10 cellular contexts compared by ENCODE assay signal in the genomic region with DNA sequence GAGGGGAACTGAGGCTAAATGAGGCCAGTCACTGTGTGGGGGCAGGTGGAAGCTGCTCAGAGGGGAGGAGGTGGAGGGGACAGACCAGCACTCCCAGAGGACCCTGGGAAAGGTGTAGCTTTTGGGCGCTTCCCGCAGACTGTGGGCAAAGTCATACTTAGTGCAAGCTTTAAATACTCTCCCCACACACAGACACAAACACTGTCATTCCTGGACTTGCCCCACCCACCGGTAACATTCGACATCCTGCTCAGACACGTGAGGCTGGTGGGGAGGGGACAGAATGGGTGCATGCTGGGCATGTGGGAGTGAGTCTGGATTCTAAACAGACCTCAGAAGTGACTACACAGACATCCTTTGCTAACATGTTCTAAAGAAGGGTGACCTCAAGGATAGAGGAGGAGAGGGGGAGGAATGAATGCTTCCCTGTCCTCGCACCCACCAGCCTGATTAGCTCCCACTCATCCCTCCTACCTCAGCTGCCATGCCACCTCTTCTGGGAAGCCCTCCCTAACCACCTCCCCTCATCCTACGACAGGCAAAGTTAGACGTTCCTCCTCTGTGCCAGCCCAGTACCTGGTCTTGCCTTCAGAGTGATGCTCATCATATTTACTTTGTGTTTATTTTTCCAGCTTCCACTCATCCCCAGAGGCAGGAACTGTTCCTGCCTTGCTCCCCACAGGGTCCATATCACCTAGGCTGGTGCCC. TPM values are rescaled to one million over a fixed set of nuclear protein-coding genes. Genes with fewer than 3 reads are reported as not detected.
DNase-seq lines count a peak whose midpoint lies in the region; ATAC-seq and TF ChIP-seq lines count a peak whose summit lies in the region.
"Had no signal": no experiment of that assay in that cellular context is flagged by ENCODE, and none has a peak within 500 bp of the region (broad histone marks: within the 10 kb centered on the region; RNA-seq: fewer than 3 reads in every experiment).

No MANE protein-coding gene starts in this region.

- H3K36me3 Mint-ChIP-seq in MCF 10A (ENCODE audit: insufficient read depth, unreplicated experiment) = no peaks in the 10 kb centered on the region

- H3K4me1 ChIP-seq in osteoblast (ENCODE audit: insufficient read depth, low read length) (peaks cover 36% of the 10 kb centered on the region), PC-3 (ENCODE audit: insufficient read depth, low read length) (no peaks in the 10 kb centered on the region)

- peak overlapping the region; percentile 23 for H3K27ac Mint-ChIP-seq in MCF 10A (ENCODE audit: low read depth, unreplicated experiment)

- H3K79me2 ChIP-seq in osteoblast (ENCODE audit: insufficient read depth, low read length) (no peaks in the 10 kb centered on the region), PC-3 (ENCODE audit: low read length) (no peaks in the 10 kb centered on the region)

- no peaks in the 10 kb centered on the region for H3F3A ChIP-seq in PC-3 (ENCODE audit: low read length, unreplicated experiment)

- no peaks in the 10 kb centered on the region for H3K36me3 ChIP-seq in osteoblast (ENCODE audit: insufficient read depth, low read length)
- H3K36me3 ChIP-seq in PC-3 (ENCODE audit: low read depth, low read length) = no peaks in the 10 kb centered on the region

- H4K20me1 ChIP-seq in osteoblast (ENCODE audit: insufficient read depth, low read length) (no peaks in the 10 kb centered on the region), PC-3 (ENCODE audit: low read length) (no peaks in the 10 kb centered on the region)

- H3K9me3 ChIP-seq in osteoblast (ENCODE audit: low read depth, low read length) (no peaks in the 10 kb centered on the region), PC-3 (ENCODE audit: low read length) (no peaks in the 10 kb centered on the region)

- POLR2A ChIA-PET in MCF 10A (lab: Yijun Ruan, JAX) (interaction anchor here (1.0 to 1.5 kb wide), 2 partner anchors 31 to 70 kb away, joined by 4 to 8 read pairs; no protein-coding TSS in a partner anchor), PC-3 (lab: Charles Lee; ENCODE audit: unreplicated experiment) (no interaction called here)

- intact Hi-C loops in MCF 10A (cut with micrococcal nuclease) (loop anchor here (5.0 kb wide), 1 partner anchor 287 kb away; no protein-coding TSS in a partner anchor), PC-3 (cut with micrococcal nuclease) (loop anchor here (10.0 kb wide), 1 partner anchor 309 kb away; no protein-coding TSS in a partner anchor)

- no peak overlapping the region for H3K27ac ChIP-seq in osteoblast (ENCODE audit: low read depth, low read length)
- H3K27ac ChIP-seq in PC-3 (ENCODE audit: low read length) = no peak overlapping the region

- no peak overlapping the region for H2AFZ ChIP-seq in osteoblast (ENCODE audit: low read length)
- no peak overlapping the region for H2AFZ ChIP-seq in PC-3 (ENCODE audit: low read length)

- H3K4me3 ChIP-seq in osteoblast (ENCODE audit: insufficient read depth, low read length) (no peak overlapping the region), PC-3 (ENCODE audit: low read length) (no peak overlapping the region)

- H3K27me3 ChIP-seq in osteoblast (ENCODE audit: insufficient read depth, low read length) (no peaks in the 10 kb centered on the region), PC-3 (ENCODE audit: low read length) (no peaks in the 10 kb centered on the region)

- BruUV-seq in MCF 10A (replicated peaks; lab: Mats Ljungman, UMichigan) (no TSS peak), PC-3 (replicated peaks; lab: Mats Ljungman, UMichigan) (no TSS peak)

- no peaks in the 10 kb centered on the region for H3K9me3 Mint-ChIP-seq in MCF 10A (ENCODE audit: unreplicated experiment)

- ATAC-seq in PC-3 = no peak

- H3K27me3 Mint-ChIP-seq in MCF 10A (ENCODE audit: insufficient read depth, unreplicated experiment) = no peaks in the 10 kb centered on the region

- peak; percentile 53 for DNase-seq in CD1c-positive myeloid dendritic cell (ENCODE audit: extremely low spot score)
- DNase-seq in RPMI7951 (ENCODE audit: low read depth) = peak; percentile 50
- peak; percentile 41 for DNase-seq in MCF 10A (ENCODE audit: unreplicated experiment)
- DNase-seq in osteoblast (ENCODE audit: insufficient read length, low spot score, missing footprints) = peak; percentile 74
- no peak for DNase-seq in PC-3
- DNase-seq in DMS79 treated with DMSO at 0.1 percent for 48 hours (lab: John Stamatoyannopoulos, UW) = no peak
- DNase-seq in NCI-H1694 (lab: John Stamatoyannopoulos, UW) = no peak
- DNase-seq in NCI-H774 (lab: John Stamatoyannopoulos, UW) = no peak
- DNase-seq: NCI-H187, SIG-M5 had no signal

- CTCF ChIA-PET in MCF 10A (lab: Yijun Ruan, JAX) = interaction anchor here (0.9 to 9.7 kb wide), 9 partner anchors 10 to 277 kb away, joined by 3 to 161 read pairs (median 3); no protein-coding TSS in a partner anchor
- CTCF ChIA-PET in PC-3 (lab: Charles Lee) = interaction anchor here (0.7 to 2.2 kb wide), 3 partner anchors 71 to 115 kb away, joined by 6 to 10 read pairs (median 9); no protein-coding TSS in a partner anchor

- H3K4me1 Mint-ChIP-seq in MCF 10A (ENCODE audit: insufficient read depth, unreplicated experiment) = peaks cover 43% of the 10 kb centered on the region

- no peaks in the 10 kb centered on the region for H3K9me2 ChIP-seq in PC-3 (replicated peaks; ENCODE audit: low read length)

- H3K4me2 ChIP-seq in osteoblast (ENCODE audit: insufficient read depth, low read length) (no peak overlapping the region), PC-3 (ENCODE audit: low read length) (no peak overlapping the region)

- no peak overlapping the region for H3K9ac ChIP-seq in PC-3 (ENCODE audit: low read length)

- H3K4me3 Mint-ChIP-seq in MCF 10A (ENCODE audit: unreplicated experiment) = no peak overlapping the region

- TF ChIP-seq CTCF in MCF 10A (IDR thresholded peaks at IDR 0.05; ENCODE audit: unreplicated experiment) = no peak
- TF ChIP-seq CTCF in osteoblast (IDR thresholded peaks at IDR 0.05; ENCODE audit: extremely low read depth, low read depth, low read length) = no peak
- TF ChIP-seq CTCF in PC-3 (conservative IDR thresholded peaks at IDR 0.05; ENCODE audit: low read depth, low read length) = no peak

RNA-seq across cellular contexts. Expression of gene TSKU, which starts 22.2 kb away (rescaled TPM):
- 45.2 and 52.2 TPM in 2 replicates for total RNA-seq in RPMI7951 (2014; rRNA removed; shearing (Covaris generic))
- total RNA-seq in MCF 10A (2022) = 18.4 and 20.1 TPM in 2 replicates
- total RNA-seq in osteoblast = 23.5 and 24.2 TPM in 2 replicates
- 32.1 and 39.2 TPM in 2 replicates for total RNA-seq in PC-3 (2014; rRNA removed)

RNA-seq across cellular contexts. Expression of gene ACER3, which starts 55.4 kb away (rescaled TPM):
- total RNA-seq in RPMI7951 (2014; rRNA removed; shearing (Covaris generic)) = 41.9 and 47.2 TPM in 2 replicates
- total RNA-seq in MCF 10A (2022) = 12.7 and 13.8 TPM in 2 replicates
- 9.8 and 11.2 TPM in 2 replicates for total RNA-seq in osteoblast
- total RNA-seq in PC-3 (2014; rRNA removed) = 17.3 and 18.5 TPM in 2 replicates

Comparison
In these comparisons a context has a peak if more than half of its experiments do, and no peak if none do; other contexts are left out.
1. DNase-seq: peak in CD1c-positive myeloid dendritic cell (single experiment), RPMI7951 (single experiment), MCF 10A (single experiment) and osteoblast (single experiment); none in PC-3 (single experiment), DMS79 treated with DMSO at 0.1 percent for 48 hours (single experiment), NCI-H1694 (single experiment) and NCI-H774 (single experiment).